20 cellular contexts compared by ENCODE assay signal in the genomic region with DNA sequence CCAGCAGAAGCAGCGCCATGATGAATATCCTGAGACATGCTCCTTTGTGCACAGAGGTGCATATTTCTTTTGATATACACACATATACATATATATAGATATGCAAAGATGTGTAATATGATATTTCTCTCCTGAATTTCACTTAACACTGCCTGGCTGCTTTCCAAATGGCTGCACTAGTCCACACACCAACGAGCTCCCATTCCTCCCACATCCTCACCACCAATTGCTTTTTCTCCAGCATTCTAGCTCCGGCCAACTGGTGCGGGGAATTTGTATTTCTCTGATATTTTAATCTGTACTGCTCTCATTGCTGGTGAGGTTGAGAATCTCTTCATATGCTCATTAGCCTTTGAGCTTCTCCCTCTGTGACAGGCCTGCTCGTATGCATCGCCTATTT.
"Had no signal": no experiment of that assay in that cellular context is flagged by ENCODE, and none has a peak within 500 bp of the region (broad histone marks: within the 10 kb centered on the region; RNA-seq: fewer than 3 reads in every experiment).

No MANE protein-coding gene starts in this region.

- H3K27me3 ChIP-seq: ascending aorta, brain microvascular endothelial cell, esophagus muscularis mucosa, right lobe of liver, transverse colon had no signal

- H3K79me2 ChIP-seq: parathyroid adenoma had no signal

- H3K4me3 Mint-ChIP-seq: activated CD4-positive, alpha-beta T cell treated with anti-CD3 and anti-CD28 coated beads, Interleukin-2, amount 10 ng/mL, durations not matched to agents 7 days and 5 days; activated CD8-positive, alpha-beta T cell treated with anti-CD3 and anti-CD28 coated beads for 36 hours; effector memory CD8-positive, alpha-beta T cell; natural killer cell treated with Interleukin-12 subunit alpha and Interleukin-12 subunit beta and Interleukin-15 and Interleukin-18, amount 100 ng/mL, for 72 hours; stimulated activated naive B cell treated with anti-CD40 and anti-IgM and Interleukin-4, amounts not matched to agents 10 μg/mL and 1 μg/mL and 100 μg/mL, for 72 hours had no signal

- H3K36me3 Mint-ChIP-seq: activated naive CD4-positive, alpha-beta T cell treated with anti-CD3 and anti-CD28 coated beads, Interleukin-2, amount 50 U/mL, for 72 hours; natural killer cell treated with Interleukin-12 subunit alpha and Interleukin-12 subunit beta and Interleukin-15 and Interleukin-18, amount 100 ng/mL, for 72 hours; stimulated activated naive B cell treated with anti-CD40 and anti-IgM and Interleukin-4, amounts not matched to agents 10 μg/mL and 1 μg/mL and 100 μg/mL, for 72 hours had no signal

- H3K4me1 Mint-ChIP-seq: activated CD4-positive, alpha-beta T cell treated with anti-CD3 and anti-CD28 coated beads, Interleukin-2, amount 10 ng/mL, durations not matched to agents 7 days and 5 days; stimulated activated naive B cell treated with anti-CD40 and anti-IgM and Interleukin-4, amounts not matched to agents 10 μg/mL and 1 μg/mL and 100 μg/mL, for 72 hours had no signal

- H3K27ac ChIP-seq: ascending aorta, brain microvascular endothelial cell, dorsolateral prefrontal cortex, esophagus muscularis mucosa, parathyroid adenoma, right lobe of liver, transverse colon, WERI-Rb-1 had no signal

- H2AFZ ChIP-seq: parathyroid adenoma had no signal

- H3K4me1 ChIP-seq: ascending aorta, parathyroid adenoma, right lobe of liver had no signal

- H3K27ac Mint-ChIP-seq: activated CD4-positive, alpha-beta T cell treated with anti-CD3 and anti-CD28 coated beads, Interleukin-2, amount 10 ng/mL, durations not matched to agents 7 days and 5 days; activated CD8-positive, alpha-beta T cell treated with anti-CD3 and anti-CD28 coated beads for 36 hours; activated naive CD4-positive, alpha-beta T cell treated with anti-CD3 and anti-CD28 coated beads, Interleukin-2, amount 50 U/mL, for 72 hours; effector memory CD8-positive, alpha-beta T cell; natural killer cell treated with Interleukin-12 subunit alpha and Interleukin-12 subunit beta and Interleukin-15 and Interleukin-18, amount 100 ng/mL, for 72 hours; stimulated activated naive B cell treated with anti-CD40 and anti-IgM and Interleukin-4, amounts not matched to agents 10 μg/mL and 1 μg/mL and 100 μg/mL, for 72 hours had no signal

- H3K9me3 ChIP-seq: ascending aorta, esophagus muscularis mucosa, right lobe of liver, transverse colon had no signal

- H3K9me3 Mint-ChIP-seq: activated CD4-positive, alpha-beta T cell treated with anti-CD3 and anti-CD28 coated beads, Interleukin-2, amount 10 ng/mL, durations not matched to agents 7 days and 5 days; activated CD8-positive, alpha-beta T cell treated with anti-CD3 and anti-CD28 coated beads for 36 hours; activated naive CD4-positive, alpha-beta T cell treated with anti-CD3 and anti-CD28 coated beads, Interleukin-2, amount 50 U/mL, for 72 hours; effector memory CD8-positive, alpha-beta T cell; natural killer cell treated with Interleukin-12 subunit alpha and Interleukin-12 subunit beta and Interleukin-15 and Interleukin-18, amount 100 ng/mL, for 72 hours had no signal

- H3K27me3 Mint-ChIP-seq: activated CD4-positive, alpha-beta T cell treated with anti-CD3 and anti-CD28 coated beads, Interleukin-2, amount 10 ng/mL, durations not matched to agents 7 days and 5 days had no signal

- DNase-seq: activated CD4-positive, alpha-beta T cell treated with anti-CD3 and anti-CD28 coated beads, Interleukin-2, amount 10 ng/mL, durations not matched to agents 7 days and 5 days; activated CD4-positive, CD25-positive, alpha-beta regulatory T cell treated with anti-CD3 and anti-CD28 coated beads, Interleukin-2, amount 50 U/mL, for 72 hours; activated CD8-positive, alpha-beta T cell treated with anti-CD3 and anti-CD28 coated beads for 36 hours; brain microvascular endothelial cell; caudate nucleus; dorsolateral prefrontal cortex; effector memory CD8-positive, alpha-beta T cell; glutamatergic neuron; hippocampal formation; right lobe of liver; small intestine; stimulated activated CD4-positive, alpha-beta T cell treated with anti-CD3 and anti-CD28 coated beads, Interleukin-15, amount 100 ng/mL, for 24 hours; stimulated activated naive B cell treated with anti-CD40 and anti-IgM and Interleukin-4, amounts not matched to agents 10 μg/mL and 1 μg/mL and 100 μg/mL, for 72 hours; transverse colon; WERI-Rb-1 had no signal

- H3K9ac ChIP-seq: parathyroid adenoma had no signal
